In genomic region chr10:12656518-12657142, GRCh38 we compare ENCODE assay signal across 8 cellular contexts.
DNase-seq lines count a peak whose midpoint lies in the region; ATAC-seq, FAIRE-seq and TF ChIP-seq lines count a peak whose summit lies in the region.

No MANE protein-coding gene starts in this region.

- FAIRE-seq in A204.1 (lab: Jason Lieb, UNC) = peak; percentile 89

- TF ChIP-seq CTCF in WI38 (IDR thresholded peaks at IDR 0.05; ENCODE audit: low read depth, low read length) = peak; percentile 45
- peak; percentile 58 for TF ChIP-seq CTCF in glutamatergic neuron (IDR thresholded peaks at IDR 0.05; ENCODE audit: partially characterized antibody, unreplicated experiment)
- peak; percentile 61 for TF ChIP-seq CTCF in smooth muscle cell (IDR thresholded peaks at IDR 0.05; ENCODE audit: borderline replicate concordance, insufficient read depth, poor library complexity, severe bottlenecking)

- H3K4me3 ChIP-seq in WI38 (ENCODE audit: low read depth, low read length) (no peak overlapping the region), smooth muscle cell (no peak overlapping the region)

- H3K4me1 ChIP-seq in smooth muscle cell (ENCODE audit: low read depth) = no peaks in the 10 kb centered on the region

- H3K79me2 ChIP-seq in smooth muscle cell (ENCODE audit: low read depth) = no peaks in the 10 kb centered on the region

- peaks cover 14% of the 10 kb centered on the region for H3K4me1 Mint-ChIP-seq in glutamatergic neuron (ENCODE audit: low read depth, unreplicated experiment)

- peaks cover 2% of the 10 kb centered on the region for H3K27me3 Mint-ChIP-seq in glutamatergic neuron (ENCODE audit: unreplicated experiment)

- H3K27me3 ChIP-seq in smooth muscle cell (ENCODE audit: low read depth) = no peaks in the 10 kb centered on the region

- no peak overlapping the region for H3K27ac Mint-ChIP-seq in glutamatergic neuron (ENCODE audit: unreplicated experiment)

- DNase-seq in GM04504 (ENCODE audit: low read depth) = peak; percentile 10
- DNase-seq in NCI-H1694 (lab: John Stamatoyannopoulos, UW) = peak; percentile 12
- DNase-seq in glutamatergic neuron = no peak
- DNase-seq in smooth muscle cell (lab: John Stamatoyannopoulos, UW; ENCODE audit: unreplicated experiment) = no peak

- no peaks in the 10 kb centered on the region for H4K20me1 ChIP-seq in smooth muscle cell (ENCODE audit: low read depth)

- no peak overlapping the region for H2AFZ ChIP-seq in smooth muscle cell (ENCODE audit: low read depth)

- H3F3A ChIP-seq in smooth muscle cell (ENCODE audit: low read depth) = no peaks in the 10 kb centered on the region

- no peak overlapping the region for H3K27ac ChIP-seq in smooth muscle cell (ENCODE audit: low read depth)

- no peak overlapping the region for H3K4me3 Mint-ChIP-seq in glutamatergic neuron (ENCODE audit: unreplicated experiment)

- H3K9ac ChIP-seq in smooth muscle cell (ENCODE audit: low read depth) = no peak overlapping the region

- H3K36me3 ChIP-seq in smooth muscle cell (ENCODE audit: low read depth) = no peaks in the 10 kb centered on the region

- ATAC-seq in HG03196 (IDR thresholded peaks at IDR 0.05; ENCODE audit: unreplicated experiment) (no peak), GM21526 (IDR thresholded peaks at IDR 0.05; ENCODE audit: low FRiP score, unreplicated experiment) (no peak)

- H3K9me3 ChIP-seq in smooth muscle cell (replicated peaks; ENCODE audit: low read depth) = no peaks in the 10 kb centered on the region

- H3K4me2 ChIP-seq in smooth muscle cell = no peak overlapping the region

- no peaks in the 10 kb centered on the region for H3K9me3 Mint-ChIP-seq in glutamatergic neuron (ENCODE audit: unreplicated experiment)

- no peaks in the 10 kb centered on the region for H3K36me3 Mint-ChIP-seq in glutamatergic neuron (ENCODE audit: unreplicated experiment)

- WGBS in smooth muscle cell (ENCODE audit: low lambda C conversion rate) = 68% methylated on average over 4 of the region's 4 CpGs

Comparison
In these comparisons a context has a peak if more than half of its experiments do, and no peak if none do; other contexts are left out.
1. DNase-seq: peak in GM04504 (single experiment) and NCI-H1694 (single experiment); none in glutamatergic neuron (single experiment) and smooth muscle cell (single experiment).
2. Peak in every context shown above with its lines, with median percentiles within 50 percentile points of each other: CTCF ChIP-seq.